ENCODE assay signal across 8 cellular contexts in the genomic region with DNA sequence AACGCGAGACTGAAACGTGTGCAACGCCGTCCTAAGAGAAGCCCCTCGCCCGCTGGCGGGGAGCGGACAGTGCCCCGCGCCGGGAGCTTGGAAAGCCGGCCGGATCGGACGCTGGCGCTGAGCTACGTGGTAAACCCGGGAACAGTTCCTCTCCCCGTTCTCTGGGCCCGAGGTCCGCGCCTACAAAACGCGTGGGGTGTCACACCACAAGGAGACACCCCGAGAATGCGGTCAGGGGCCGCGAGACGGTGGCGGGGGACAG. TPM values are rescaled to one million over a fixed set of nuclear protein-coding genes. Genes with fewer than 3 reads are reported as not detected.
DNase-seq lines count a peak whose midpoint lies in the region; ATAC-seq and TF ChIP-seq lines count a peak whose summit lies in the region.

No MANE protein-coding gene starts in this region.

- H3K4me3 Mint-ChIP-seq in CD4-positive, alpha-beta T cell: peak overlapping the region; percentile 94

- 3% methylated on average over 11 of the region's 31 CpGs for WGBS in right lobe of liver (ENCODE audit: insufficient coverage, low coverage, low lambda C conversion rate, missing lambda C conversion rate)

- POLR2A ChIA-PET in CD4-positive, alpha-beta T cell (lab: Charles Lee): interaction anchor here (1.3 to 1.5 kb wide), 2 partner anchors 154 to 275 kb away, joined by 5 to 10 read pairs; a partner anchor contains a TSS

- H3K36me3 Mint-ChIP-seq in CD4-positive, alpha-beta T cell (ENCODE audit: low read depth): peaks cover 20% of the 10 kb centered on the region

- DNase-seq in CD4-positive, alpha-beta T cell: no peak
- DNase-seq in astrocyte of the cerebellum (ENCODE audit: low read depth) (no peak), right lobe of liver (no peak), upper lobe of right lung (no peak), SKM-1 (lab: John Stamatoyannopoulos, UW; ENCODE audit: unreplicated experiment) (no peak)

- H3K9me3 ChIP-seq in CD4-positive, alpha-beta T cell (ENCODE audit: control insufficient read depth, low read length): no peaks in the 10 kb centered on the region
- H3K9me3 ChIP-seq in right lobe of liver: no peaks in the 10 kb centered on the region
- no peaks in the 10 kb centered on the region for H3K9me3 ChIP-seq in upper lobe of right lung

- H3K27me3 ChIP-seq in CD4-positive, alpha-beta T cell (ENCODE audit: control insufficient read depth, insufficient read depth, low read length): no peaks in the 10 kb centered on the region
- H3K27me3 ChIP-seq in right lobe of liver: no peaks in the 10 kb centered on the region
- no peaks in the 10 kb centered on the region for H3K27me3 ChIP-seq in upper lobe of right lung

- CTCF ChIA-PET in CD4-positive, alpha-beta T cell (lab: Charles Lee): interaction anchor here (1.1 to 1.3 kb wide), 3 partner anchors 66 to 119 kb away, joined by 3 to 6 read pairs (median 4); no protein-coding TSS in a partner anchor

- H3K27me3 Mint-ChIP-seq in CD4-positive, alpha-beta T cell: no peaks in the 10 kb centered on the region

- in situ Hi-C loops in astrocyte of the cerebellum (cut with HindIII; ENCODE audit: low sequenced_read_pairs): no loop called here

- no peaks in the 10 kb centered on the region for H3K9me3 Mint-ChIP-seq in CD4-positive, alpha-beta T cell

- peaks cover 61% of the 10 kb centered on the region for H3K4me1 Mint-ChIP-seq in CD4-positive, alpha-beta T cell (ENCODE audit: low read depth)

- H3K4me3 ChIP-seq in astrocyte of the cerebellum (ENCODE audit: low read depth, low read length) (peak overlapping the region; percentile 84), right lobe of liver (peak overlapping the region; percentile 79 to 98 (median 87)), upper lobe of right lung (peak overlapping the region; percentile 85)

- peak overlapping the region; percentile 85 for H3K27ac ChIP-seq in CD4-positive, alpha-beta T cell (ENCODE audit: low read depth, low read length)
- H3K27ac ChIP-seq in right lobe of liver (peak overlapping the region; percentile 97 to 99 (median 98)), upper lobe of right lung (peak overlapping the region; percentile 99)

- intact Hi-C loops in CD4-positive, alpha-beta T cell (cut with DNase I, micrococcal nuclease): loop anchor here (1.0 to 5.0 kb wide), 7 partner anchors 74 to 297 kb away; a partner anchor contains a TSS
- intact Hi-C loops in right lobe of liver (cut with DNase I) (no loop called here), upper lobe of right lung (cut with DNase I) (no loop called here)

- no peak for ATAC-seq in CD4-positive, alpha-beta T cell (ENCODE audit: poor library complexity)
- ATAC-seq in HG02885 (IDR thresholded peaks at IDR 0.05; ENCODE audit: poor library complexity, unreplicated experiment) (peak; percentile 7), right lobe of liver (peak in 1 of 4 donors; percentile 18), upper lobe of right lung (no peak), GM19463 (IDR thresholded peaks at IDR 0.05; ENCODE audit: unreplicated experiment) (no peak), GM21529 (IDR thresholded peaks at IDR 0.05; ENCODE audit: unreplicated experiment) (no peak)

- TF ChIP-seq CTCF in CD4-positive, alpha-beta T cell (IDR thresholded peaks at IDR 0.05): no peak
- no peak for TF ChIP-seq CTCF in astrocyte of the cerebellum (IDR thresholded peaks at IDR 0.05; ENCODE audit: low read depth, low read length, missing control alignments)
- TF ChIP-seq CTCF in right lobe of liver (IDR thresholded peaks at IDR 0.05): no peak
- TF ChIP-seq CTCF in upper lobe of right lung (IDR thresholded peaks at IDR 0.05): no peak

- no peak for TF ChIP-seq POLR2A in right lobe of liver (IDR thresholded peaks at IDR 0.05)

- H3K27ac Mint-ChIP-seq in CD4-positive, alpha-beta T cell: peak overlapping the region; percentile 86

- H3K4me1 ChIP-seq in right lobe of liver (peaks cover 0 to 44% (median 12%) of the 10 kb centered on the region in 4 donors), upper lobe of right lung (peaks cover 52% of the 10 kb centered on the region)

- H3K36me3 ChIP-seq in right lobe of liver: no peaks in the 10 kb centered on the region
- no peaks in the 10 kb centered on the region for H3K36me3 ChIP-seq in upper lobe of right lung

RNA-seq across cellular contexts. Expression of a gene that starts 0.8 kb away (rescaled TPM):
- 10 to 100 TPM in 1 of 2 experiments, 1 to 10 TPM in 1; 9.7 to 10.5 TPM for total RNA-seq in CD4-positive, alpha-beta T cell
- 10 to 100 TPM in 1 of 6 experiments, 1 to 10 TPM in 5; 5.1 to 10.4 (median 8.8) TPM for total RNA-seq in right lobe of liver
- 28.7 TPM for total RNA-seq in upper lobe of right lung

RNA-seq across cellular contexts. Expression of a gene that starts 29.1 kb away (rescaled TPM):
- 1 to 10 TPM; 1.0 to 1.2 TPM for total RNA-seq in CD4-positive, alpha-beta T cell
- total RNA-seq in right lobe of liver: 10 to 100 TPM in 2 of 6 experiments, 1 to 10 TPM in 4; 8.8 to 11.7 (median 9.4) TPM
- total RNA-seq in upper lobe of right lung: 36.8 TPM

RNA-seq across cellular contexts. Expression of a gene that starts 60.0 kb away (rescaled TPM):
- total RNA-seq in CD4-positive, alpha-beta T cell: 1 to 10 TPM; 1.3 to 2.4 TPM
- total RNA-seq in right lobe of liver (under 1 TPM in 3 of 6 experiments, not detected in 3; 0.32 to 0.91 (median 0.64) TPM), upper lobe of right lung (2.0 TPM)

Comparison
In these comparisons a context has a peak if more than half of its experiments do, and no peak if none do; other contexts are left out.
1. RNA of a gene that starts 29.1 kb away (total RNA-seq): 36.8 TPM in upper lobe of right lung (single experiment) and 8.8 to 11.7 TPM in right lobe of liver; 1.0 to 1.2 TPM in CD4-positive, alpha-beta T cell; every median in the first group is over 4 times any median in the second.
2. intact Hi-C loops: an anchor here in CD4-positive, alpha-beta T cell (1.0 to 5.0 kb wide); none called in right lobe of liver and upper lobe of right lung.
3. Peak in every context shown above with its lines, with median percentiles within 50 percentile points of each other: H3K27ac ChIP-seq and H3K4me3 ChIP-seq.